In genomic region chr6:38856490-38856889, GRCh38 we compare ENCODE assay signal across 8 cellular contexts.
"Had no signal": no experiment of that assay in that cellular context is flagged by ENCODE, and none has a peak within 500 bp of the region (broad histone marks: within the 10 kb centered on the region; RNA-seq: fewer than 3 reads in every experiment).

No MANE protein-coding gene starts in this region.

- H2AFZ ChIP-seq: GM23338 had no signal

- H3K27ac ChIP-seq: HL-60 had no signal

- H3K4me3 ChIP-seq: GM23338, K562 had no signal

- ATAC-seq: GM23338, K562 had no signal

- FAIRE-seq: H1, H54, K562 had no signal

- DNase-seq: H9, HCEC 1CT, IMR-90 had no signal

- H3K4me2 ChIP-seq: GM23338 had no signal
